In genomic region chr20:10074513-10074912, GRCh38 we compare ENCODE assay signal across 1 cellular context.
TF ChIP-seq lines count a peak whose summit lies in the region.

No MANE protein-coding gene starts in this region.

TF ChIP-seq in WTC11, 78 proteins besides CTCF, POLR2A, EP300 and RAD21 (continued from another document):
- TF ChIP-seq NFYB (CRISPR knock-in tag; conservative IDR thresholded peaks at IDR 0.05; ENCODE audit: low read depth) (no peak), ETV6 (CRISPR knock-in tag; IDR thresholded peaks at IDR 0.05) (no peak), AR (CRISPR knock-in tag; IDR thresholded peaks at IDR 0.05) (no peak), ZNF512 (CRISPR knock-in tag; IDR thresholded peaks at IDR 0.05; ENCODE audit: borderline replicate concordance) (no peak), GRHL2 (CRISPR knock-in tag; IDR thresholded peaks at IDR 0.05; ENCODE audit: insufficient replicate concordance, severe bottlenecking) (no peak), NFATC4 (CRISPR knock-in tag; IDR thresholded peaks at IDR 0.05) (no peak)
